ENCODE assay signal across 8 cellular contexts in genomic region chr12:1629338-1630080, GRCh38. TPM values are rescaled to one million over a fixed set of nuclear protein-coding genes. Genes with fewer than 3 reads are reported as not detected.
A peak's percentile ranks its signal among the peaks of the same experiment; 100 is the strongest.
DNase-seq lines count a peak whose midpoint lies in the region; ATAC-seq and TF ChIP-seq lines count a peak whose summit lies in the region.

No MANE protein-coding gene starts in this region.

- TF ChIP-seq CTCF in DND-41 (IDR thresholded peaks at IDR 0.05; ENCODE audit: borderline replicate concordance, extremely low read depth, low read length, poor library complexity, severe bottlenecking) (no peak), chondrocyte (IDR thresholded peaks at IDR 0.05) (no peak)

- H3K4me2 ChIP-seq in DND-41 (ENCODE audit: insufficient read depth, low read length): peak overlapping the region; percentile 63

- peaks cover 18% of the 10 kb centered on the region for H3K4me1 ChIP-seq in DND-41 (ENCODE audit: insufficient read depth, low read length)
- H3K4me1 ChIP-seq in mononuclear cell (ENCODE audit: insufficient read depth, low read length): peaks cover 42% of the 10 kb centered on the region

- H3K36me3 ChIP-seq in DND-41 (ENCODE audit: insufficient read depth, low read length): no peaks in the 10 kb centered on the region

- peaks cover 3% of the 10 kb centered on the region for H3K36me3 Mint-ChIP-seq in chondrocyte (ENCODE audit: low read depth)

- no peak overlapping the region for H2AFZ ChIP-seq in DND-41 (ENCODE audit: low read depth, low read length)

- ATAC-seq in DND-41 (ENCODE audit: insufficient read depth, low read depth) (peak; percentile 20; the same call in 1 of the 3 replicates), HG02852 (IDR thresholded peaks at IDR 0.05; ENCODE audit: unreplicated experiment) (no peak), GM18907 (IDR thresholded peaks at IDR 0.05; ENCODE audit: unreplicated experiment) (no peak)

- H4K20me1 ChIP-seq in DND-41 (ENCODE audit: insufficient read depth, low read length): peaks cover 14% of the 10 kb centered on the region; the same call in 1 of the 2 replicates

- H3K4me1 Mint-ChIP-seq in chondrocyte (ENCODE audit: low read depth): peaks cover 47% of the 10 kb centered on the region

- H3K27me3 ChIP-seq in DND-41 (ENCODE audit: insufficient read depth, low read length, poor library complexity) (peaks cover 74% of the 10 kb centered on the region), mononuclear cell (ENCODE audit: insufficient read depth, low read length) (peaks cover 28% of the 10 kb centered on the region)

- H3K27me3 Mint-ChIP-seq in chondrocyte (ENCODE audit: low read depth): no peaks in the 10 kb centered on the region

- peak overlapping the region; percentile 37 for H3K4me3 Mint-ChIP-seq in chondrocyte (ENCODE audit: unreplicated experiment)

- H3K27ac ChIP-seq in DND-41 (ENCODE audit: low read length): no peak overlapping the region

- H3K9ac ChIP-seq in DND-41 (ENCODE audit: low read depth, low read length): no peak overlapping the region; the same call in 1 of the 2 replicates

- H3K9me3 ChIP-seq in DND-41 (ENCODE audit: insufficient read depth, low read length, severe bottlenecking) (no peaks in the 10 kb centered on the region), mononuclear cell (ENCODE audit: low read depth, low read length) (no peaks in the 10 kb centered on the region)

- no peaks in the 10 kb centered on the region for H3K9me3 Mint-ChIP-seq in chondrocyte (ENCODE audit: low read depth)

- H3K4me3 ChIP-seq in DND-41 (ENCODE audit: low read depth in 1 of 2, low read length in 2 of 2) (peak overlapping the region in 1 of 2 experiments; percentile 36; a peak in 2 of 4 replicates), mononuclear cell (ENCODE audit: low read length) (peak overlapping the region; percentile 13)

- DNase-seq in DND-41 (peak; percentile 40), NCI-H1092 (lab: John Stamatoyannopoulos, UW) (peak; percentile 37), chondrocyte (ENCODE audit: low spot score) (no peak), NCI-H510A (lab: John Stamatoyannopoulos, UW) (no peak), DMS114 treated with DMSO at 0.1 percent for 48 hours (lab: John Stamatoyannopoulos, UW; ENCODE audit: unreplicated experiment) (no peak)

- H3K27ac Mint-ChIP-seq in chondrocyte (ENCODE audit: unreplicated experiment): peak overlapping the region; percentile 80

- H3K79me2 ChIP-seq in DND-41 (ENCODE audit: insufficient read depth, low read length): no peaks in the 10 kb centered on the region

RNA-seq across cellular contexts. Expression of gene WNT5B, which starts 0.5 kb away (rescaled TPM):
- total RNA-seq in chondrocyte (68.0 to 160 TPM (median 74.4 TPM) in 3 replicates), mononuclear cell (not detected)

RNA-seq across cellular contexts. Expression of gene FBXL14, which starts 35.1 kb away (rescaled TPM):
- total RNA-seq in chondrocyte (6.1 to 6.4 TPM (median 6.3 TPM) in 3 replicates), mononuclear cell (21.1 TPM)

Comparison
In these comparisons a context has a peak if more than half of its experiments do, and no peak if none do; other contexts are left out.
1. DNase-seq: peak in DND-41 (single experiment) and NCI-H1092 (single experiment); none in chondrocyte (single experiment), NCI-H510A (single experiment) and DMS114 treated with DMSO at 0.1 percent for 48 hours (single experiment).
2. RNA of gene WNT5B, which starts 0.5 kb away (total RNA-seq): 68.0 to 160 TPM in chondrocyte; not detected in mononuclear cell (single experiment); every median in the first group is over 10 times any median in the second.